8 cellular contexts compared by ENCODE assay signal in the genomic region with DNA sequence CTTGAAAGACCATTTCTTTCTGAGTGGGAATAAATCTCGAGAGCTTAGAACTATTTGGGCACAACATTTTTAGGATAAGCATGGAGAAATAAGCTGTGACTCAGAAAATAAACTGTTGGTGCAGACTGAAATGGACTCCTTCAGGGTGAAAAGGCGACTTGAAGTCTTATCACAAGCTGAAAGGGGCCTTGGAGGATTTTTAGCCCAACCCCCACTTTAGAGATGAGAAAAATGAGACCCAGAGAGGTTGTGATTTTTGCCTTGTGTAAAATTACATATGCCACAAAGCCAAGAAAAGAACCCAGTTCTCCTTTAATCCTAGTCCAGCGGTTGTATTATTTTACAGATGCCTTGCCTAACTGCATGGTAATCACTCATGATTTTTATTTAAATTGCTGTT. TPM values are rescaled to one million over a fixed set of nuclear protein-coding genes. Genes with fewer than 3 reads are reported as not detected.
A peak's percentile ranks its signal among the peaks of the same experiment; 100 is the strongest.
DNase-seq lines count a peak whose midpoint lies in the region; ATAC-seq and TF ChIP-seq lines count a peak whose summit lies in the region.

No MANE protein-coding gene starts in this region.

- H3K4me3 ChIP-seq in psoas muscle = peak overlapping the region; percentile 82

- H3K27me3 ChIP-seq in psoas muscle (ENCODE audit: insufficient read depth in 3 of 3, low read length in 2 of 3) = no peaks in the 10 kb centered on the region

- 40 to 67% (median 61%) methylated on average over 3 of the region's 3 CpGs for WGBS in psoas muscle, 3 donors

- peak overlapping the region; percentile 95 for H3K27ac ChIP-seq in epithelial cell of prostate
- peak overlapping the region; percentile 89 for H3K27ac ChIP-seq in psoas muscle

- no peaks in the 10 kb centered on the region for H3K9me3 ChIP-seq in psoas muscle

- no peaks in the 10 kb centered on the region for H3K36me3 ChIP-seq in psoas muscle (ENCODE audit: insufficient read depth in 1 of 2, low read depth in 1 of 2)

- DNase-seq in NCI-H82 (lab: John Stamatoyannopoulos, UW) = peak; percentile 73
- no peak for DNase-seq in NCI-H82 treated with DMSO at 0.1 percent for 48 hours (lab: John Stamatoyannopoulos, UW; ENCODE audit: unreplicated experiment)
- peak; percentile 42 for DNase-seq in RPMI8226
- DNase-seq in epithelial cell of prostate (ENCODE audit: low read depth, low spot score) = no peak
- no peak for DNase-seq in psoas muscle

- no peak for ATAC-seq in psoas muscle
- no peak for ATAC-seq in GM18868 (IDR thresholded peaks at IDR 0.05; ENCODE audit: unreplicated experiment)
- ATAC-seq in HG02642 (IDR thresholded peaks at IDR 0.05; ENCODE audit: poor library complexity, unreplicated experiment) = no peak
- ATAC-seq in HG03135 (IDR thresholded peaks at IDR 0.05; ENCODE audit: unreplicated experiment) = no peak

- H3K4me1 ChIP-seq in psoas muscle = peaks cover 24% of the 10 kb centered on the region

- intact Hi-C loops in psoas muscle (cut with DNase I) = no loop called here

- no peak for TF ChIP-seq CTCF in psoas muscle (IDR thresholded peaks at IDR 0.05)

RNA-seq across cellular contexts. Expression of a gene that starts 1.5 kb away (rescaled TPM):
- total RNA-seq in psoas muscle = 10 to 100 TPM; 19.9 to 57.0 (median 31.6) TPM
- polyA plus RNA-seq in psoas muscle = 10 to 100 TPM; 24.2 to 68.2 (median 51.1) TPM

Comparison
In these comparisons a context has a peak if more than half of its experiments do, and no peak if none do; other contexts are left out.
1. DNase-seq: peak in NCI-H82 (single experiment) and RPMI8226 (single experiment); none in NCI-H82 treated with DMSO at 0.1 percent for 48 hours (single experiment), epithelial cell of prostate (single experiment) and psoas muscle (0 of 2).